In genomic region chr9:89463986-89464901, GRCh38 we compare ENCODE assay signal across 8 cellular contexts. TPM values are rescaled to one million over a fixed set of nuclear protein-coding genes. Genes with fewer than 3 reads are reported as not detected.
A peak's percentile ranks its signal among the peaks of the same experiment; 100 is the strongest.
DNase-seq lines count a peak whose midpoint lies in the region; ATAC-seq and TF ChIP-seq lines count a peak whose summit lies in the region.

No MANE protein-coding gene starts in this region.

- H3K4me1 Mint-ChIP-seq in IgD-negative memory B cell (peaks cover 56 to 82% (median 60%) of the 10 kb centered on the region in 3 donors), memory B cell (peaks cover 70% of the 10 kb centered on the region)
- H3K4me1 Mint-ChIP-seq in stimulated activated naive CD8-positive, alpha-beta T cell treated with anti-CD3 and anti-CD28 coated beads, Interleukin-15, Interleukin-2, amounts not matched to agents 100 ng/mL and 50 ng/mL, for 24 hours (ENCODE audit: low read depth) = peaks cover 99% of the 10 kb centered on the region

- peak; percentile 87 for ATAC-seq in memory B cell (ENCODE audit: low read depth)

- no peaks in the 10 kb centered on the region for H3K9me3 Mint-ChIP-seq in IgD-negative memory B cell
- no peaks in the 10 kb centered on the region for H3K9me3 Mint-ChIP-seq in memory B cell
- no peaks in the 10 kb centered on the region for H3K9me3 Mint-ChIP-seq in stimulated activated naive CD8-positive, alpha-beta T cell treated with anti-CD3 and anti-CD28 coated beads, Interleukin-15, Interleukin-2, amounts not matched to agents 100 ng/mL and 50 ng/mL, for 24 hours

- no peaks in the 10 kb centered on the region for H3K27me3 ChIP-seq in BE2C

- no peaks in the 10 kb centered on the region for H3K9me3 ChIP-seq in BE2C

- no peaks in the 10 kb centered on the region for H3K36me3 Mint-ChIP-seq in IgD-negative memory B cell
- H3K36me3 Mint-ChIP-seq in memory B cell = peaks cover 8% of the 10 kb centered on the region
- H3K36me3 Mint-ChIP-seq in stimulated activated naive CD8-positive, alpha-beta T cell treated with anti-CD3 and anti-CD28 coated beads, Interleukin-15, Interleukin-2, amounts not matched to agents 100 ng/mL and 50 ng/mL, for 24 hours (ENCODE audit: low read depth) = peaks cover 82% of the 10 kb centered on the region

- H3K27ac Mint-ChIP-seq in IgD-negative memory B cell (peak overlapping the region; percentile 67 to 93 (median 91)), memory B cell (peak overlapping the region; percentile 80)
- H3K27ac Mint-ChIP-seq in stimulated activated naive CD8-positive, alpha-beta T cell treated with anti-CD3 and anti-CD28 coated beads, Interleukin-15, Interleukin-2, amounts not matched to agents 100 ng/mL and 50 ng/mL, for 24 hours = peak overlapping the region; percentile 96

- H3K4me3 Mint-ChIP-seq in IgD-negative memory B cell (peak overlapping the region; percentile 36 to 93 (median 84)), memory B cell (peak overlapping the region; percentile 80)
- peak overlapping the region; percentile 80 for H3K4me3 Mint-ChIP-seq in stimulated activated naive CD8-positive, alpha-beta T cell treated with anti-CD3 and anti-CD28 coated beads, Interleukin-15, Interleukin-2, amounts not matched to agents 100 ng/mL and 50 ng/mL, for 24 hours

- H3K4me1 ChIP-seq in BE2C = no peaks in the 10 kb centered on the region; the same call in 1 of the 2 replicates

- no peaks in the 10 kb centered on the region for H3K27me3 Mint-ChIP-seq in IgD-negative memory B cell
- H3K27me3 Mint-ChIP-seq in memory B cell = no peaks in the 10 kb centered on the region
- no peaks in the 10 kb centered on the region for H3K27me3 Mint-ChIP-seq in stimulated activated naive CD8-positive, alpha-beta T cell treated with anti-CD3 and anti-CD28 coated beads, Interleukin-15, Interleukin-2, amounts not matched to agents 100 ng/mL and 50 ng/mL, for 24 hours

- no peak for TF ChIP-seq CTCF in BE2C (IDR thresholded peaks at IDR 0.05; ENCODE audit: low read depth, low read length)

- H3K4me3 ChIP-seq in BE2C (ENCODE audit: low read depth, low read length) = no peak overlapping the region

- H3K36me3 ChIP-seq in BE2C = no peaks in the 10 kb centered on the region

- DNase-seq in activated gamma-delta T cell treated with Interleukin-2 at 50 U/mL for 16 hours (peak; percentile 84), activated gamma-delta T cell (lab: John Stamatoyannopoulos, UW) (no peak), memory B cell (ENCODE audit: low spot score in 2 of 2) (peak in 1 of 2 donors; percentile 40), BE2C (no peak), RKO (ENCODE audit: low spot score) (no peak)
- DNase-seq in activated CD8-positive, alpha-beta memory T cell treated with anti-CD3 and anti-CD28 coated beads for 1 hour (ENCODE audit: extremely low read depth in 1 of 2, low read depth in 1 of 2) = peak; percentile 60 to 73

RNA-seq across cellular contexts. Expression of gene SEMA4D, which starts 33.7 kb away (rescaled TPM):
- polyA plus RNA-seq in IgD-negative memory B cell = 35.3 TPM
- 5.2 TPM for polyA plus RNA-seq in BE2C (2012; ENCODE audit: insufficient read depth, insufficient read length, low read depth)

Comparison
In these comparisons a context has a peak if more than half of its experiments do, and no peak if none do; other contexts are left out.
1. DNase-seq: peak in activated gamma-delta T cell treated with Interleukin-2 at 50 U/mL for 16 hours (single experiment) and activated CD8-positive, alpha-beta memory T cell treated with anti-CD3 and anti-CD28 coated beads for 1 hour (2 of 2); none in activated gamma-delta T cell (single experiment), BE2C (single experiment) and RKO (single experiment).
2. Peak in every context shown above with its lines, with median percentiles within 50 percentile points of each other: H3K27ac Mint-ChIP-seq and H3K4me3 Mint-ChIP-seq.